8 cellular contexts compared by ENCODE assay signal in genomic region chr1:23825076-23825761, GRCh38. TPM values are rescaled to one million over a fixed set of nuclear protein-coding genes. Genes with fewer than 3 reads are reported as not detected.
DNase-seq lines count a peak whose midpoint lies in the region; ATAC-seq and TF ChIP-seq lines count a peak whose summit lies in the region.

Gene HMGCL (minus strand): TSS chr1:23825429. CDS start chr1:23825415, 14 bp downstream.

- peaks cover 17 to 20% of the 10 kb centered on the region in 2 donors for H3K4me1 Mint-ChIP-seq in natural killer cell treated with Interleukin-12 subunit alpha and Interleukin-12 subunit beta and Interleukin-15 and Interleukin-18, amount 100 ng/mL, for 72 hours (ENCODE audit: low read depth in 2 of 2)

- H3K4me3 ChIP-seq in fibroblast of pulmonary artery (replicated peaks; ENCODE audit: low read depth, low read length): peak within 1 kb of the TSS; percentile 85

- peak within 1 kb of the TSS; percentile 90 for H3K4me3 Mint-ChIP-seq in natural killer cell treated with Interleukin-12 subunit alpha and Interleukin-12 subunit beta and Interleukin-15 and Interleukin-18, amount 100 ng/mL, for 72 hours

- TF ChIP-seq CTCF in fibroblast of pulmonary artery (IDR thresholded peaks at IDR 0.05; ENCODE audit: low read length, missing control alignments): no peak

- DNase-seq in DMS114 treated with DMSO at 0.1 percent for 48 hours (lab: John Stamatoyannopoulos, UW; ENCODE audit: unreplicated experiment) (peak; percentile 82), LHCN-M2 (ENCODE audit: low read depth) (peak; percentile 82), SHP77 (lab: John Stamatoyannopoulos, UW) (peak; percentile 80 to 90), fibroblast of pulmonary artery (ENCODE audit: low read depth) (peak; percentile 90)
- peak; percentile 83 for DNase-seq in activated T-helper 9 cell treated with anti-CD3 and anti-CD28 coated beads, Interleukin-2, amount 50 U/mL, for 16 hours (ENCODE audit: low read depth)
- DNase-seq in natural killer cell treated with Interleukin-12 subunit alpha and Interleukin-12 subunit beta and Interleukin-15 and Interleukin-18, amount 100 ng/mL, for 72 hours (ENCODE audit: low spot score): peak; percentile 91
- peak; percentile 89 for DNase-seq in stimulated activated naive CD4-positive, alpha-beta T cell treated with Interleukin-2 at 50 U/mL for 16 hours (lab: John Stamatoyannopoulos, UW)

- H3K36me3 Mint-ChIP-seq in natural killer cell treated with Interleukin-12 subunit alpha and Interleukin-12 subunit beta and Interleukin-15 and Interleukin-18, amount 100 ng/mL, for 72 hours: no peaks in the 10 kb centered on the region

- H3K27me3 Mint-ChIP-seq in natural killer cell treated with Interleukin-12 subunit alpha and Interleukin-12 subunit beta and Interleukin-15 and Interleukin-18, amount 100 ng/mL, for 72 hours: no peaks in the 10 kb centered on the region

- peak; percentile 79 for ATAC-seq in GM21619 (IDR thresholded peaks at IDR 0.05; ENCODE audit: unreplicated experiment)
- peak; percentile 98 to 99 for ATAC-seq in natural killer cell treated with Interleukin-12 subunit alpha and Interleukin-12 subunit beta and Interleukin-15 and Interleukin-18, amount 100 ng/mL, for 72 hours

- peak within 1 kb of the TSS; percentile 92 to 96 for H3K27ac Mint-ChIP-seq in natural killer cell treated with Interleukin-12 subunit alpha and Interleukin-12 subunit beta and Interleukin-15 and Interleukin-18, amount 100 ng/mL, for 72 hours

- no peaks in the 10 kb centered on the region for H3K9me3 Mint-ChIP-seq in natural killer cell treated with Interleukin-12 subunit alpha and Interleukin-12 subunit beta and Interleukin-15 and Interleukin-18, amount 100 ng/mL, for 72 hours

RNA-seq across cellular contexts. Expression of gene HMGCL, which starts in this region (rescaled TPM):
- 34.1 and 40.2 TPM in 2 replicates for total RNA-seq in LHCN-M2 (2014; rRNA removed)
- polyA plus RNA-seq in LHCN-M2 (2012): 41.2 TPM
- 10 to 100 TPM; 26.1 to 29.1 TPM for total RNA-seq in natural killer cell treated with Interleukin-12 subunit alpha and Interleukin-12 subunit beta and Interleukin-15 and Interleukin-18, amount 100 ng/mL, for 72 hours

Comparison
In these comparisons a context has a peak if more than half of its experiments do, and no peak if none do; other contexts are left out.
1. Peak in every context shown above with its lines: DNase-seq, ATAC-seq and H3K4me3 ChIP-seq.